Comparison of ENCODE assay signal across 22 cellular contexts in the genomic region with DNA sequence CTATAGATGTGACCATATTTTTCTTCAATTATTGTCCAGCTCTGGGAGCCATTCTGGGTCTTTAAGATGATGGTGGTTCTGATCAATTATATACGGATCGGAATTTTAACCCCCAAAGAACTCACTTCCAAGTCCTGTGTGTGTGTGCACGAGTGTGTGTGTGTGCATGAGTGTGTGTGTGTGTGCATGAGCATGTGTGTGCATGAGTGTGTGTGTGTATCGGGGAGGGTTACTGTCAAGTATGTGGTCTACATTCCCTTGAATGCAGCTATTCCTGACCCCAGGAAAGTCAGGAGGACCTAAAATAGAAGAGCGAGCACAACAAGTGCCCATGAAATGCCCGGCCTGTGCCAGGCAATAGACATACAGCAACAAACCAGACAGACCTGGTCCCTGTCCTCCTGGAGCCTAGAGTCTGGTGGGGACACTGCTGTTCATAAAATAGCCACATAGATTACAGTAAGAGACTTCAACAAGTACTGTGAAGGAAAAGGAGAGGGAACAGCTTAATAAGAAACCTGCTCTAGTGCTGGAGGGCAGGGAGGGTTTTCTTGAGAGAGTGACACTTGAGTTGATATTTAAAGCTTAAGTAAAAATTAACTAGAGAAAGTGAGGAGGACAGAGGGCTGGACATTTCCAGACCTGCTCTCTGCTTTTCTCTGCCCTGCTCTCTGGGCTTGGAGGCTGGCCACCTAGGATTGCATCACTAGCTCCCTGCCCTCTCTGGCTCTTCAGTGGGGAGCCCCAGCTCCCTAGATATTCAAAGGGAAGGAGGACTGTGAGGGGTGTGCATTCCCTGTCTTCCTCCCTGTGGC.
DNase-seq lines count a peak whose midpoint lies in the region; ATAC-seq and TF ChIP-seq lines count a peak whose summit lies in the region.
"Had no signal": no experiment of that assay in that cellular context is flagged by ENCODE, and none has a peak within 500 bp of the region (broad histone marks: within the 10 kb centered on the region; RNA-seq: fewer than 3 reads in every experiment).

No MANE protein-coding gene starts in this region.

- H3K36me3 Mint-ChIP-seq in Calu3 (ENCODE audit: insufficient read depth, unreplicated experiment), result no peaks in the 10 kb centered on the region
- H3K36me3 Mint-ChIP-seq in nephron (ENCODE audit: low read depth), result no peaks in the 10 kb centered on the region

- H3K36me3 ChIP-seq in Loucy (ENCODE audit: insufficient read depth, low read length), result no peaks in the 10 kb centered on the region
- H3K36me3 ChIP-seq in osteoblast (ENCODE audit: insufficient read depth, low read length), result no peaks in the 10 kb centered on the region

- H3K4me3 Mint-ChIP-seq in Calu3 (ENCODE audit: low read depth, unreplicated experiment) (no peak overlapping the region), nephron (no peak overlapping the region)
- H3K4me3 Mint-ChIP-seq: B cell; CD4-positive, CD25-positive, alpha-beta regulatory T cell had no signal

- H3K4me1 Mint-ChIP-seq in Calu3 (ENCODE audit: low read depth, unreplicated experiment) (peaks cover 9% of the 10 kb centered on the region), nephron (peaks cover 27% of the 10 kb centered on the region)

- intact Hi-C loops in Calu3 (cut with micrococcal nuclease; ENCODE audit: unreplicated experiment) (no loop called here), Right ventricle myocardium inferior (cut with DNase I) (no loop called here)

- no peak for ATAC-seq in Right ventricle myocardium inferior
- ATAC-seq: Panc1 had no signal

- H2AFZ ChIP-seq in Loucy (ENCODE audit: low read length), result 0 out of 2 replicates have a peak overlapping the region, but pooled peaks have one; percentile 11
- H2AFZ ChIP-seq in osteoblast (ENCODE audit: low read length), result no peak overlapping the region
- H2AFZ ChIP-seq: GM23248 had no signal

- peaks cover 41% of the 10 kb centered on the region for H3K4me1 ChIP-seq in Loucy (ENCODE audit: insufficient read depth, low read length, poor library complexity, severe bottlenecking)
- H3K4me1 ChIP-seq in osteoblast (ENCODE audit: insufficient read depth, low read length), result no peaks in the 10 kb centered on the region

- H3F3A ChIP-seq in Loucy (ENCODE audit: low read depth), result no peaks in the 10 kb centered on the region

- no TSS peak for BruUV-seq in Calu3 (replicated peaks; lab: Mats Ljungman, UMichigan)

- H3K9me3 Mint-ChIP-seq in Calu3 (ENCODE audit: low read depth, unreplicated experiment) (no peaks in the 10 kb centered on the region), nephron (peaks cover 2% of the 10 kb centered on the region)

- H3K27me3 Mint-ChIP-seq in Calu3 (ENCODE audit: unreplicated experiment), result peaks cover 21% of the 10 kb centered on the region
- H3K27me3 Mint-ChIP-seq in nephron (ENCODE audit: low read depth), result peaks cover 8% of the 10 kb centered on the region

- H4K20me1 ChIP-seq in Loucy (ENCODE audit: insufficient read depth, low read length, poor library complexity, severe bottlenecking), result no peaks in the 10 kb centered on the region
- H4K20me1 ChIP-seq in osteoblast (ENCODE audit: insufficient read depth, low read length), result no peaks in the 10 kb centered on the region

- H3K4me3 ChIP-seq in Loucy (ENCODE audit: low read length, poor library complexity, severe bottlenecking) (no peak overlapping the region), osteoblast (ENCODE audit: insufficient read depth, low read length) (no peak overlapping the region)
- H3K4me3 ChIP-seq: GM23248, SK-N-MC had no signal

- TF ChIP-seq CTCF in Calu3 (IDR thresholded peaks at IDR 0.05; ENCODE audit: unreplicated experiment) (no peak), Loucy (conservative IDR thresholded peaks at IDR 0.05; ENCODE audit: low read length) (no peak), nephron (IDR thresholded peaks at IDR 0.05; ENCODE audit: unreplicated experiment in 3 of 3) (no peak), osteoblast (IDR thresholded peaks at IDR 0.05; ENCODE audit: extremely low read depth, low read depth, low read length) (no peak)

- CTCF ChIA-PET in Calu3 (lab: Charles Lee), result interaction anchor here (0.8 kb wide), 1 partner anchor 23 kb away, joined by 3 read pairs; no protein-coding TSS in a partner anchor

- no peaks in the 10 kb centered on the region for H3K9me2 ChIP-seq in Loucy (replicated peaks; ENCODE audit: low read depth, low read length)

- no peak overlapping the region for H3K4me2 ChIP-seq in Loucy (ENCODE audit: low read depth, low read length, poor library complexity, severe bottlenecking)
- H3K4me2 ChIP-seq in osteoblast (ENCODE audit: insufficient read depth, low read length), result no peak overlapping the region

- DNase-seq in Calu3 (peak; percentile 5), kidney tubule cell (ENCODE audit: low spot score) (peak; percentile 79), Ammon's horn (ENCODE audit: low spot score) (no peak), 8988T (no peak), osteoblast (ENCODE audit: insufficient read length, low spot score, missing footprints) (no peak), Right ventricle myocardium inferior (ENCODE audit: missing footprints) (no peak)
- DNase-seq: Caco-2; CD4-positive, CD25-positive, alpha-beta regulatory T cell; GM23248; HCEC 1CT; KBM-7; NCI-H1048; NCI-H1436 treated with DMSO at 0.1 percent for 48 hours; NCI-H2081; NCI-H510A treated with DMSO at 0.1 percent for 48 hours; NCI-H82 had no signal

- no peaks in the 10 kb centered on the region for H3K27me3 ChIP-seq in Loucy (ENCODE audit: insufficient read depth, low read length, poor library complexity, severe bottlenecking)
- H3K27me3 ChIP-seq in osteoblast (ENCODE audit: insufficient read depth, low read length), result no peaks in the 10 kb centered on the region

- no peak overlapping the region for H3K9ac ChIP-seq in Loucy (ENCODE audit: low read depth, low read length, poor library complexity, severe bottlenecking)
- H3K9ac ChIP-seq: GM23248 had no signal

- H3K27ac Mint-ChIP-seq in Calu3 (ENCODE audit: unreplicated experiment), result no peak overlapping the region
- H3K27ac Mint-ChIP-seq in nephron, result peak overlapping the region; percentile 86 to 90 (median 88)
- H3K27ac Mint-ChIP-seq: B cell had no signal

- no peaks in the 10 kb centered on the region for H3K79me2 ChIP-seq in Loucy (ENCODE audit: insufficient read depth, low read length)
- H3K79me2 ChIP-seq in osteoblast (ENCODE audit: insufficient read depth, low read length), result no peaks in the 10 kb centered on the region

- no peaks in the 10 kb centered on the region for H3K9me3 ChIP-seq in Loucy (ENCODE audit: insufficient read depth, low read depth, low read length)
- H3K9me3 ChIP-seq in osteoblast (ENCODE audit: low read depth, low read length), result no peaks in the 10 kb centered on the region
- H3K9me3 ChIP-seq: Caco-2 had no signal

- H3K27ac ChIP-seq in osteoblast (ENCODE audit: low read depth, low read length), result no peak overlapping the region
- H3K27ac ChIP-seq: GM23248, HL-60, SK-N-MC had no signal

Comparison
In these comparisons a context has a peak if more than half of its experiments do, and no peak if none do; other contexts are left out.
1. DNase-seq: peak in Calu3 (single experiment) and kidney tubule cell (single experiment); none in Ammon's horn (single experiment), 8988T (single experiment), osteoblast (single experiment) and Right ventricle myocardium inferior (single experiment).